In genomic region chr12:62891805-62892549, GRCh38 we compare ENCODE assay signal across 1 cellular context.
TF ChIP-seq lines count a peak whose summit lies in the region.

No MANE protein-coding gene starts in this region.

TF ChIP-seq in HepG2, 621 proteins besides CTCF, POLR2A, EP300 and RAD21 (continued from another document and continues in another):
- TF ChIP-seq ZNF609 (CRISPR knock-in tag; IDR thresholded peaks at IDR 0.05; ENCODE audit: borderline replicate concordance) (peak; percentile 85), ZBTB7A (CRISPR knock-in tag; IDR thresholded peaks at IDR 0.05) (no peak), MYNN (CRISPR knock-in tag; IDR thresholded peaks at IDR 0.05; ENCODE audit: low read depth) (no peak), NFE2L1 (CRISPR knock-in tag; IDR thresholded peaks at IDR 0.05; ENCODE audit: borderline replicate concordance) (no peak), ZNF605 (CRISPR knock-in tag; IDR thresholded peaks at IDR 0.05) (no peak), ZNF501 (CRISPR knock-in tag; IDR thresholded peaks at IDR 0.05) (no peak), HCFC1 (IDR thresholded peaks at IDR 0.05; ENCODE audit: low read depth, low read length) (no peak), ZNF503 (CRISPR knock-in tag; IDR thresholded peaks at IDR 0.05) (peak; percentile 88), IRF2 (CRISPR knock-in tag; IDR thresholded peaks at IDR 0.05) (0 out of 2 replicates have a peak, but pooled peaks have one; percentile 3), DDIT3 (CRISPR knock-in tag; IDR thresholded peaks at IDR 0.05) (no peak), NCOA5 (CRISPR knock-in tag; IDR thresholded peaks at IDR 0.05) (no peak), ZNF234 (CRISPR knock-in tag; conservative IDR thresholded peaks at IDR 0.05) (no peak), SMARCE1 (IDR thresholded peaks at IDR 0.05; ENCODE audit: borderline replicate concordance) (no peak), TBP (CRISPR knock-in tag; IDR thresholded peaks at IDR 0.05) (no peak), ZNF570 (CRISPR knock-in tag; IDR thresholded peaks at IDR 0.05; ENCODE audit: borderline replicate concordance) (no peak), SATB2 (CRISPR knock-in tag; IDR thresholded peaks at IDR 0.05) (no peak), HOXA9 (CRISPR knock-in tag; IDR thresholded peaks at IDR 0.05; ENCODE audit: borderline replicate concordance) (peak; percentile 59; the same call in 1 of the 2 replicates), MLLT10 (CRISPR knock-in tag; IDR thresholded peaks at IDR 0.05) (no peak), ZHX2 (IDR thresholded peaks at IDR 0.05; ENCODE audit: low read depth) (peak; percentile 42; the same call in 1 of the 2 replicates), ZHX2 (CRISPR knock-in tag; IDR thresholded peaks at IDR 0.05; ENCODE audit: borderline replicate concordance) (no peak), HES4 (CRISPR knock-in tag; IDR thresholded peaks at IDR 0.05; ENCODE audit: borderline replicate concordance) (no peak), THRA (CRISPR knock-in tag; IDR thresholded peaks at IDR 0.05; ENCODE audit: borderline replicate concordance) (peak; percentile 75; the same call in 1 of the 2 replicates), ZBTB46 (CRISPR knock-in tag; IDR thresholded peaks at IDR 0.05; ENCODE audit: borderline replicate concordance) (no peak), NPAS2 (CRISPR knock-in tag; IDR thresholded peaks at IDR 0.05; ENCODE audit: borderline replicate concordance) (no peak), MXI1 (IDR thresholded peaks at IDR 0.05; ENCODE audit: borderline replicate concordance, low read depth, low read length) (no peak), ZNF639 (CRISPR knock-in tag; conservative IDR thresholded peaks at IDR 0.05) (no peak), ZNF33B (CRISPR knock-in tag; IDR thresholded peaks at IDR 0.05) (no peak), PREB (CRISPR knock-in tag; IDR thresholded peaks at IDR 0.05) (no peak), SRF (IDR thresholded peaks at IDR 0.05; ENCODE audit: low read depth, low read length) (no peak), TOPORS (CRISPR knock-in tag; IDR thresholded peaks at IDR 0.05) (no peak), MED8 (CRISPR knock-in tag; IDR thresholded peaks at IDR 0.05; ENCODE audit: insufficient replicate concordance) (no peak), CBX2 (IDR thresholded peaks at IDR 0.05; ENCODE audit: low read depth, low read length) (no peak), CBX2 (CRISPR knock-in tag; IDR thresholded peaks at IDR 0.05; ENCODE audit: low read depth) (no peak), ZMAT3 (CRISPR knock-in tag; conservative IDR thresholded peaks at IDR 0.05) (no peak), ZNF558 (CRISPR knock-in tag; IDR thresholded peaks at IDR 0.05; ENCODE audit: borderline replicate concordance) (no peak), PRPF4 (IDR thresholded peaks at IDR 0.05; ENCODE audit: low read depth, low read length, poor library complexity, severe bottlenecking) (no peak), TP53 (CRISPR knock-in tag; conservative IDR thresholded peaks at IDR 0.05) (no peak), KLF6 (CRISPR knock-in tag; IDR thresholded peaks at IDR 0.05) (no peak)
